In the genomic region with DNA sequence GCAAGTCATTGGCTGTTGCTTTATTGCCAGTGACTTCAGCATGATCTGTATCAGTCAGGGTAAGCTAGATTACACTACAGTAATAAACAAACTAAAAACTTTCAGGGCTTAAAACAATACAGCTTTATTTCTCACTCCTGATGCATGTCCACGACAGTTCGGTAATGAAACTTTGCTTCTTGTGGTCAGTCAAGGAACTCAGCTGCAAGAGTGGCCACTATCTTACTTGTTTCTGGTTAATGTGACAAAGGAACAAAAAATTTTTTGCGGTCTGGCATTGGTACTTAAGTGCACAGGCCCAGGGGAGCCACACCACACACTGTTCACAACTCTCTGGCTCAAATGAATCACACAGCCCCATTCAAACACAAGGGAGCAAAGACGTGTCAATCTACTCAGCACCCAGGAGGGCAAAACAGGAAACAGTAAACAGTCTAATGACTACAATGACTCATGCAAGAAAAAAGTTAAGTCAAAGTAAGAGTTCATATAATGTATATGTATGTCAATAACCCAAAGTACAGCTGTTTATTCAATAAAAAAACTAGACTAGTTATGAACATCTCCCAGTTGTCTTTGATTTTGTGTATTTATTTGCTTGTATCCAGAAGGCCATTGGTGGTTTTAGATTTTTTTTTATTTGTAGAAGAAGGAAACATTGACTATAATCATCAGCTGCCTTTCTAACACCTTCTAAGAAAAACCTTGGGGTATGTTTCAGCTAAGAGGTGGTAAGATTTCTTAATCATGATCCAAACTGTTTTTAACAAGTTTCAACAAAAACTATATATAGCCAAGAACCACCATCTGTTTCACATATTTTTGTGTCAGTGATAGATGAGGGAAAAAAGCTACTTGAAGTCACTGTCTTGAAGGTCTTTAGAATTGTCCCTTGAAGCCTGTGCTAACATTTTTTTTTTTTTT, we compare ENCODE assay signal across 8 cellular contexts.
DNase-seq lines count a peak whose midpoint lies in the region; ATAC-seq and TF ChIP-seq lines count a peak whose summit lies in the region.

No MANE protein-coding gene starts in this region.

- H3K27me3 Mint-ChIP-seq in T-helper 2 cell treated with Interferon-gamma antibody and Interleukin-4, amounts not matched to agents 5 μg/mL and 100 μg/mL, for 36 hours (ENCODE audit: low read depth) = no peaks in the 10 kb centered on the region
- H3K27me3 Mint-ChIP-seq in effector memory CD8-positive, alpha-beta T cell = no peaks in the 10 kb centered on the region

- H3K4me3 ChIP-seq in ACC112 (ENCODE audit: low read depth, low read length) = peak overlapping the region; percentile 31
- no peak overlapping the region for H3K4me3 ChIP-seq in psoas muscle
- no peak overlapping the region for H3K4me3 ChIP-seq in prostate gland

- peaks cover 15% of the 10 kb centered on the region for H3K9me3 Mint-ChIP-seq in T-helper 2 cell treated with Interferon-gamma antibody and Interleukin-4, amounts not matched to agents 5 μg/mL and 100 μg/mL, for 36 hours
- H3K9me3 Mint-ChIP-seq in effector memory CD8-positive, alpha-beta T cell = no peaks in the 10 kb centered on the region

- ATAC-seq in GM19025 (IDR thresholded peaks at IDR 0.05; ENCODE audit: low read depth, unreplicated experiment) (peak; percentile 99), HG03103 (IDR thresholded peaks at IDR 0.05; ENCODE audit: low read depth, unreplicated experiment) (peak; percentile 99), psoas muscle (peak; percentile 47 to 80 (median 54))
- ATAC-seq in effector memory CD8-positive, alpha-beta T cell (replicated peaks) = peak; percentile 96

- H3K4me3 Mint-ChIP-seq in T-helper 2 cell treated with Interferon-gamma antibody and Interleukin-4, amounts not matched to agents 5 μg/mL and 100 μg/mL, for 36 hours = peak overlapping the region; percentile 27
- H3K4me3 Mint-ChIP-seq in effector memory CD8-positive, alpha-beta T cell = peak overlapping the region; percentile 7 to 37

- peak overlapping the region; percentile 90 for H3K27ac ChIP-seq in ACC112 (ENCODE audit: low read depth, low read length)
- H3K27ac ChIP-seq in psoas muscle = no peak overlapping the region
- H3K27ac ChIP-seq in prostate gland = no peak overlapping the region

- 50 to 62% (median 57%) methylated on average over 4 of the region's 4 CpGs for WGBS in psoas muscle, 3 donors
- 69% methylated on average over 4 of the region's 4 CpGs for WGBS in prostate gland

- H3K9me3 ChIP-seq in psoas muscle = no peaks in the 10 kb centered on the region
- no peaks in the 10 kb centered on the region for H3K9me3 ChIP-seq in prostate gland

- peak overlapping the region; percentile 90 for H3K27ac Mint-ChIP-seq in T-helper 2 cell treated with Interferon-gamma antibody and Interleukin-4, amounts not matched to agents 5 μg/mL and 100 μg/mL, for 36 hours
- H3K27ac Mint-ChIP-seq in effector memory CD8-positive, alpha-beta T cell = peak overlapping the region; percentile 71 to 79

- intact Hi-C loops in psoas muscle (cut with DNase I) = no loop called here
- intact Hi-C loops in prostate gland (cut with DNase I) = no loop called here

- TF ChIP-seq CTCF in psoas muscle (IDR thresholded peaks at IDR 0.05) (no peak), prostate gland (IDR thresholded peaks at IDR 0.05) (no peak)

- peak; percentile 82 for DNase-seq in T-helper 2 cell treated with Interferon-gamma antibody and Interleukin-4, amounts not matched to agents 5 μg/mL and 100 μg/mL, for 36 hours (ENCODE audit: low spot score)
- DNase-seq in effector memory CD8-positive, alpha-beta T cell = peak; percentile 44 to 53 (median 48)
- DNase-seq in psoas muscle (peak in 1 of 2 donors; percentile 20), prostate gland (ENCODE audit: low spot score) (no peak), NCI-H345 treated with DMSO at 0.1 percent for 48 hours (lab: John Stamatoyannopoulos, UW; ENCODE audit: unreplicated experiment) (no peak)

- peaks cover 33% of the 10 kb centered on the region for H3K4me1 ChIP-seq in ACC112 (ENCODE audit: control insufficient read depth, insufficient read depth, low read length, unreplicated experiment)
- no peaks in the 10 kb centered on the region for H3K4me1 ChIP-seq in psoas muscle
- H3K4me1 ChIP-seq in prostate gland (replicated peaks) = no peaks in the 10 kb centered on the region

- no peaks in the 10 kb centered on the region for H3K27me3 ChIP-seq in ACC112 (ENCODE audit: insufficient read depth, low read length)
- H3K27me3 ChIP-seq in psoas muscle (ENCODE audit: insufficient read depth in 3 of 3, low read length in 2 of 3) = no peaks in the 10 kb centered on the region
- H3K27me3 ChIP-seq in prostate gland (replicated peaks; ENCODE audit: insufficient read depth) = no peaks in the 10 kb centered on the region

- no peak for TF ChIP-seq POLR2A in prostate gland (IDR thresholded peaks at IDR 0.05)

- no peaks in the 10 kb centered on the region for H3K79me2 ChIP-seq in ACC112 (ENCODE audit: control insufficient read depth, insufficient read depth, low read length, unreplicated experiment)

- H2AFZ ChIP-seq in ACC112 (ENCODE audit: low read length, unreplicated experiment) = peak overlapping the region; percentile 30

- peaks cover 34% of the 10 kb centered on the region for H3K4me1 Mint-ChIP-seq in T-helper 2 cell treated with Interferon-gamma antibody and Interleukin-4, amounts not matched to agents 5 μg/mL and 100 μg/mL, for 36 hours (ENCODE audit: low read depth)
- peaks cover 13 to 22% of the 10 kb centered on the region in 2 donors for H3K4me1 Mint-ChIP-seq in effector memory CD8-positive, alpha-beta T cell (ENCODE audit: low read depth in 2 of 2)

- H3K36me3 ChIP-seq in ACC112 (ENCODE audit: insufficient read depth, low read length) (no peaks in the 10 kb centered on the region), psoas muscle (ENCODE audit: insufficient read depth in 1 of 2, low read depth in 1 of 2) (no peaks in the 10 kb centered on the region), prostate gland (no peaks in the 10 kb centered on the region)

- peaks cover 10% of the 10 kb centered on the region for H3K36me3 Mint-ChIP-seq in T-helper 2 cell treated with Interferon-gamma antibody and Interleukin-4, amounts not matched to agents 5 μg/mL and 100 μg/mL, for 36 hours (ENCODE audit: low read depth)
- peaks cover 4% of the 10 kb centered on the region for H3K36me3 Mint-ChIP-seq in effector memory CD8-positive, alpha-beta T cell (ENCODE audit: insufficient read depth)

Comparison
In these comparisons a context has a peak if more than half of its experiments do, and no peak if none do; other contexts are left out.
1. DNase-seq: peak in T-helper 2 cell treated with Interferon-gamma antibody and Interleukin-4, amounts not matched to agents 5 μg/mL and 100 μg/mL, for 36 hours (single experiment) and effector memory CD8-positive, alpha-beta T cell (3 of 3); none in prostate gland (single experiment) and NCI-H345 treated with DMSO at 0.1 percent for 48 hours (single experiment).
2. Peak in every context shown above with its lines, with median percentiles within 50 percentile points of each other: ATAC-seq.